1 cellular context compared by ENCODE assay signal in the genomic region with DNA sequence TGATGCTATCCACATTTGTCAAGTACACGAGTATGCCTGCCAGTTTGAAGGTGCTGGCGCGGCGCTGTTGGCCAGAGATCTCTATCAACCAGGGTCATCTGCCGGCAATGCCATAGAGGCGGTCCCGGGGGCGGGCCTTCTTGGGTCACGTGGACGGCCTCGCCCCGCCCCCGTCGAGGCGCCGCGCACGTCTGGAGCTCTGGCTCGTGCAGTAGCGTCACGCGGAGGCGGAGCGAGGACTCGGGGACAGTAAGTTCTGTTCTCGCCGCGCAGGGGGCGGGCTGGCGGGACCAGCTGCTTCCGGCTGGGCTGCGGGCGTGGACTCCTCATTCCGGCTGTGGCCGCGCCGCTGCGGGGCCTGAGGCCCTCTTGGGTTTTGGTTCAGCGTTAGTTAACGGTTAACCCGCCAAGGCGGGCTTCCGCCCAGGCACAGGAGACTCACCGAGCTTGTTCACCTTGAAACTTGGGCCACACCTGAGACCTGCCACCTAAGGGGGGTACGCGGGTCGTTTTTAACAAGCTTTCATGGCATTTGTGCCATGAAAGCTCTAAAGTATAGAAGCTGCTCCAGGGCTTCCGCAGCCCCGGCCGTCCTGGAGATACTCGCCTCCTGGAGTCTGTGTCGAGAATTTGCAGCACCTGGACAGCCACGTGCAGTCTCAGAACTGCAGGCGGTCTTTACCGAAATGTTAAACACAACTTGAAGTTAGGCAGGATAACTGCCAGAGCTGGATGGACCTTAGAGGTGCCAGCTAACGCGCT.
TF ChIP-seq lines count a peak whose summit lies in the region.

A gene (plus strand): TSS at position 209 of the 762 bp plus-strand sequence. CDS start 5,495 bp downstream, outside the sequence.

TF ChIP-seq in H1, 55 proteins besides CTCF, POLR2A, EP300 and RAD21:
- TF ChIP-seq TBP (IDR thresholded peaks at IDR 0.05; ENCODE audit: low read depth, low read length) (no peak; the same call in none of the 2 replicates), BACH1 (IDR thresholded peaks at IDR 0.05; ENCODE audit: low read length) (peak; percentile 58), KDM4A (IDR thresholded peaks at IDR 0.05; ENCODE audit: low read depth, low read length, severe bottlenecking) (peak; percentile 75), RFX5 (IDR thresholded peaks at IDR 0.05; ENCODE audit: borderline replicate concordance, low read depth, low read length) (no peak), CREB1 (IDR thresholded peaks at IDR 0.05) (peak; percentile 82), RBBP5 (IDR thresholded peaks at IDR 0.05; ENCODE audit: borderline replicate concordance, low read depth, low read length) (0 out of 2 replicates have a peak, but pooled peaks have one; percentile 43), TAF1 (IDR thresholded peaks at IDR 0.05; ENCODE audit: low read depth, low read length) (peak; percentile 82), PHF8 (conservative IDR thresholded peaks at IDR 0.05; ENCODE audit: low read depth, low read length) (peak; percentile 69), ASH2L (IDR thresholded peaks at IDR 0.05; ENCODE audit: low read length) (peak; percentile 82), ZNF274 (IDR thresholded peaks at IDR 0.05; ENCODE audit: borderline replicate concordance, extremely low read depth, low read length) (no peak), HDAC2 (IDR thresholded peaks at IDR 0.05; ENCODE audit: borderline replicate concordance in 1 of 2, low read depth in 2 of 2, low read length in 2 of 2) (peak; percentile 2 to 83; a peak in 1 of 4 replicates), FOSL1 (IDR thresholded peaks at IDR 0.05; ENCODE audit: insufficient read depth, low read depth, low read length) (peak; percentile 19; the same call in 1 of the 2 replicates), TEAD4 (IDR thresholded peaks at IDR 0.05; ENCODE audit: low read depth, low read length) (no peak; the same call in 1 of the 2 replicates), SIN3A (conservative IDR thresholded peaks at IDR 0.05 in 1 of 2, IDR thresholded peaks at IDR 0.05 in 1 of 2; ENCODE audit: low read depth in 1 of 2, low read length in 2 of 2) (0 out of 4 replicates have a peak, but pooled peaks of 1 of the 2 experiments have one; percentile 64), SP4 (IDR thresholded peaks at IDR 0.05; ENCODE audit: low read length) (peak; percentile 88), SP1 (IDR thresholded peaks at IDR 0.05; ENCODE audit: low read depth, low read length) (no peak), POLR2AphosphoS5 (IDR thresholded peaks at IDR 0.05; ENCODE audit: low read depth, low read length) (peak; percentile 50), EGR1 (IDR thresholded peaks at IDR 0.05; ENCODE audit: borderline replicate concordance, low read depth, low read length) (0 out of 2 replicates have a peak, but pooled peaks have one; percentile 48)
- TF ChIP-seq, protein P1, sequence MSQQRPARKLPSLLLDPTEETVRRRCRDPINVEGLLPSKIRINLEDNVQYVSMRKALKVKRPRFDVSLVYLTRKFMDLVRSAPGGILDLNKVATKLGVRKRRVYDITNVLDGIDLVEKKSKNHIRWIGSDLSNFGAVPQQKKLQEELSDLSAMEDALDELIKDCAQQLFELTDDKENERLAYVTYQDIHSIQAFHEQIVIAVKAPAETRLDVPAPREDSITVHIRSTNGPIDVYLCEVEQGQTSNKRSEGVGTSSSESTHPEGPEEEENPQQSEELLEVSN (IDR thresholded peaks at IDR 0.05): peak; percentile 76
- TF ChIP-seq, protein P2, sequence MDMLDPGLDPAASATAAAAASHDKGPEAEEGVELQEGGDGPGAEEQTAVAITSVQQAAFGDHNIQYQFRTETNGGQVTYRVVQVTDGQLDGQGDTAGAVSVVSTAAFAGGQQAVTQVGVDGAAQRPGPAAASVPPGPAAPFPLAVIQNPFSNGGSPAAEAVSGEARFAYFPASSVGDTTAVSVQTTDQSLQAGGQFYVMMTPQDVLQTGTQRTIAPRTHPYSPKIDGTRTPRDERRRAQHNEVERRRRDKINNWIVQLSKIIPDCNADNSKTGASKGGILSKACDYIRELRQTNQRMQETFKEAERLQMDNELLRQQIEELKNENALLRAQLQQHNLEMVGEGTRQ (IDR thresholded peaks at IDR 0.05; ENCODE audit: low read length): peak; percentile 92
- TF ChIP-seq, protein P3, sequence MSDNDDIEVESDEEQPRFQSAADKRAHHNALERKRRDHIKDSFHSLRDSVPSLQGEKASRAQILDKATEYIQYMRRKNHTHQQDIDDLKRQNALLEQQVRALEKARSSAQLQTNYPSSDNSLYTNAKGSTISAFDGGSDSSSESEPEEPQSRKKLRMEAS (IDR thresholded peaks at IDR 0.05): peak; percentile 86
- TF ChIP-seq, protein P4, sequence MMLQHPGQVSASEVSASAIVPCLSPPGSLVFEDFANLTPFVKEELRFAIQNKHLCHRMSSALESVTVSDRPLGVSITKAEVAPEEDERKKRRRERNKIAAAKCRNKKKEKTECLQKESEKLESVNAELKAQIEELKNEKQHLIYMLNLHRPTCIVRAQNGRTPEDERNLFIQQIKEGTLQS (IDR thresholded peaks at IDR 0.05; ENCODE audit: insufficient read depth, low read depth, low read length): peak; percentile 68; the same call in 1 of the 2 replicates
TF ChIP-seq in H1: peak in this region for 17.
